ENCODE assay signal across 9 cellular contexts in genomic region chr13:52840066-52840465, GRCh38. TPM values are rescaled to one million over a fixed set of nuclear protein-coding genes. Genes with fewer than 3 reads are reported as not detected.
"Had no signal": no experiment of that assay in that cellular context is flagged by ENCODE, and none has a peak within 500 bp of the region (broad histone marks: within the 10 kb centered on the region; RNA-seq: fewer than 3 reads in every experiment).

No MANE protein-coding gene starts in this region.

- ATAC-seq: HepG2, K562 had no signal

- H3K27ac ChIP-seq: HL-60 had no signal

- DNase-seq: IMR-90, KBM-7 had no signal

- H3K4me3 ChIP-seq: K562 had no signal

- FAIRE-seq: HepG2, HTR-8/SVneo, K562 had no signal

RNA-seq across cellular contexts. Expression of gene PCDH8, which starts 8.4 kb away (rescaled TPM):
- total RNA-seq: HepG2, HT-29, HT1080, IMR-90, K562 had no signal
- polyA plus RNA-seq: HepG2, IgD-negative memory B cell, IMR-90, K562 had no signal
